24 cellular contexts compared by ENCODE assay signal in genomic region chr2:48274040-48274439, GRCh38.
"Had no signal": no experiment of that assay in that cellular context is flagged by ENCODE, and none has a peak within 500 bp of the region (broad histone marks: within the 10 kb centered on the region; RNA-seq: fewer than 3 reads in every experiment).

No MANE protein-coding gene starts in this region.

- H3K27ac ChIP-seq: dorsolateral prefrontal cortex, epithelial cell of prostate, gastrocnemius medialis, lower lobe of right lung, pancreas, right lobe of liver, suprapubic skin, transverse colon, upper lobe of right lung, uterus had no signal

- H3K27me3 Mint-ChIP-seq: naive thymus-derived CD8-positive, alpha-beta T cell; stimulated activated naive CD8-positive, alpha-beta T cell treated with anti-CD3 and anti-CD28 coated beads, Interleukin-15, Interleukin-2, amounts not matched to agents 100 ng/mL and 50 ng/mL, for 24 hours had no signal

- ATAC-seq: esophagus mucosa; gastrocnemius medialis; left ventricle myocardium superior; lower lobe of right lung; naive thymus-derived CD8-positive, alpha-beta T cell; pancreas; right lobe of liver; upper lobe of right lung had no signal

- H3K9me3 ChIP-seq: pancreas, uterus had no signal

- H3K27me3 ChIP-seq: dorsolateral prefrontal cortex, gastrocnemius medialis, pancreas, right lobe of liver, suprapubic skin, transverse colon, upper lobe of right lung, uterus had no signal

- H3K27ac Mint-ChIP-seq: endodermal cell; naive thymus-derived CD8-positive, alpha-beta T cell; nephron progenitor cell; stimulated activated naive CD8-positive, alpha-beta T cell treated with anti-CD3 and anti-CD28 coated beads, Interleukin-15, Interleukin-2, amounts not matched to agents 100 ng/mL and 50 ng/mL, for 24 hours had no signal

- H3K4me3 Mint-ChIP-seq: endodermal cell; naive thymus-derived CD8-positive, alpha-beta T cell; nephron progenitor cell; stimulated activated naive CD8-positive, alpha-beta T cell treated with anti-CD3 and anti-CD28 coated beads, Interleukin-15, Interleukin-2, amounts not matched to agents 100 ng/mL and 50 ng/mL, for 24 hours had no signal

- DNase-seq: cortex of kidney; dorsolateral prefrontal cortex; effector CD4-positive, alpha-beta T cell; endodermal cell; foreskin fibroblast; gastrocnemius medialis; head of caudate nucleus; left ventricle myocardium superior; lower lobe of right lung; naive thymus-derived CD8-positive, alpha-beta T cell; nephron progenitor cell; pancreas; right lobe of liver; small intestine; stimulated activated CD4-positive, alpha-beta T cell treated with anti-CD3 and anti-CD28 coated beads, Interleukin-15, amount 100 ng/mL, for 24 hours; stimulated activated CD4-positive, alpha-beta T cell treated with anti-CD3 and anti-CD28 coated beads, Interleukin-4, amount 100 ng/mL, for 1 hour; stimulated activated CD8-positive, alpha-beta memory T cell treated with anti-CD3 and anti-CD28 coated beads, Interleukin-4, amount 100 ng/mL, for 48 hours; transverse colon; upper lobe of right lung; uterus had no signal

- H3K4me3 ChIP-seq: dorsolateral prefrontal cortex, gastrocnemius medialis, lower lobe of right lung, pancreas, right lobe of liver, suprapubic skin, transverse colon, upper lobe of right lung, uterus had no signal

- H3K4me1 Mint-ChIP-seq: endodermal cell, nephron progenitor cell had no signal

- H3K36me3 ChIP-seq: gastrocnemius medialis, lower lobe of right lung, pancreas, right lobe of liver, suprapubic skin, transverse colon, upper lobe of right lung, uterus had no signal

- H3K4me1 ChIP-seq: lower lobe of right lung, pancreas, suprapubic skin, upper lobe of right lung, uterus had no signal
